1 cellular context compared by ENCODE assay signal in the genomic region with DNA sequence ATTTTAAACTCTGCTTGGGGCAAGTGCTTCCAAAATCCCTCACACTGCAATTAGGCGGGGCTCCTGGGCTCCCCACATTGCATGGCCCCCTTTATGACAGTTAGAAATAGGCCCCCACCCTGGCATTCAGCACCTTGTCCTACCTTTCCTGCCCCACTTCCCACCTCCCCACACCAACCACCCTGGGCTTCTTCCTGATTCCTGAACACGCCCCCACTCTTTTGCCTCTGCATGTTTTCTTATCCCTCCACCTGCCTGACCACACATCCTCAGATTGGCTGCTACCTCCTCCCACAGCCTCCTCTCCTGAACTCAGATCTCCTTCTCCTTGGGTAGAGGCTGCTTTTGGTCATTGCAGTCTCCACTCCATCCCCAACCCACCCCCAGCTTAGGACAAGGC.
TF ChIP-seq lines count a peak whose summit lies in the region.

No MANE protein-coding gene starts in this region.

TF ChIP-seq in SK-N-SH, 30 proteins besides CTCF, POLR2A, EP300 and RAD21 (continued from another document):
- TF ChIP-seq SIN3A (IDR thresholded peaks at IDR 0.05; ENCODE audit: borderline replicate concordance, low read depth, low read length) (no peak), JUND (IDR thresholded peaks at IDR 0.05) (no peak), RCOR1 (IDR thresholded peaks at IDR 0.05; ENCODE audit: low read length) (no peak), USF1 (IDR thresholded peaks at IDR 0.05; ENCODE audit: borderline replicate concordance, low read depth) (no peak), TAF1 (IDR thresholded peaks at IDR 0.05; ENCODE audit: borderline replicate concordance, low read depth, low read length) (no peak), EZH2phosphoT487 (IDR thresholded peaks at IDR 0.05; ENCODE audit: borderline replicate concordance, low read depth) (no peak)
